Comparison of ENCODE assay signal across 30 cellular contexts in genomic region chr10:19683965-19684364, GRCh38.
DNase-seq lines count a peak whose midpoint lies in the region; ATAC-seq, FAIRE-seq and TF ChIP-seq lines count a peak whose summit lies in the region.
"Had no signal": no experiment of that assay in that cellular context is flagged by ENCODE, and none has a peak within 500 bp of the region (broad histone marks: within the 10 kb centered on the region; RNA-seq: fewer than 3 reads in every experiment).

No MANE protein-coding gene starts in this region.

- WGBS in H1 (ENCODE audit: extremely low coverage in 1 of 2, insufficient coverage in 1 of 2, insufficient read length in 1 of 2, insufficient replicate concordance in 2 of 2, low coverage in 1 of 2, low lambda C conversion rate in 2 of 2, missing lambda C conversion rate in 1 of 2), 2 experiments: 88% methylated on average over 5 of the region's 5 CpGs; no CpG with 5 or more reads in 1 of the 2 experiments

- peak; percentile 25 to 30; a peak in 2 of 4 replicates for TF ChIP-seq RAD21 in H1 (IDR thresholded peaks at IDR 0.05 in 1 of 2, conservative IDR thresholded peaks at IDR 0.05 in 1 of 2; ENCODE audit: low read depth in 2 of 2, low read length in 2 of 2)

- H3K4me3 Mint-ChIP-seq in HFFc6: no peak overlapping the region
- H3K4me3 Mint-ChIP-seq: central memory CD8-positive, alpha-beta T cell; stimulated activated naive B cell treated with anti-CD40 and anti-IgM and Interleukin-4, amounts not matched to agents 10 μg/mL and 1 μg/mL and 100 μg/mL, for 72 hours; T-helper 17 cell; WTC11 had no signal

- H3K79me2 ChIP-seq in H1 (ENCODE audit: control insufficient read depth in 1 of 2, insufficient read depth in 2 of 2, low read length in 2 of 2): no peaks in the 10 kb centered on the region
- H3K79me2 ChIP-seq: parathyroid adenoma had no signal

- no peak overlapping the region for H3K27ac Mint-ChIP-seq in HFFc6
- H3K27ac Mint-ChIP-seq: CD4-positive, CD25-positive, alpha-beta regulatory T cell; stimulated activated naive B cell treated with anti-CD40 and anti-IgM and Interleukin-4, amounts not matched to agents 10 μg/mL and 1 μg/mL and 100 μg/mL, for 72 hours; T-helper 17 cell; WTC11 had no signal

- H3K79me1 ChIP-seq in H1 (ENCODE audit: low read depth, low read length): no peaks in the 10 kb centered on the region

- TF ChIP-seq CTCF in 22Rv1 (IDR thresholded peaks at IDR 0.05): peak; percentile 22; the same call in 1 of the 2 replicates
- peak; percentile 53 for TF ChIP-seq CTCF in HFFc6 (IDR thresholded peaks at IDR 0.05)
- no peak for TF ChIP-seq CTCF in H1 (IDR thresholded peaks at IDR 0.05; ENCODE audit: control extremely low read depth in 1 of 3, insufficient read depth in 1 of 3, low read depth in 1 of 3, low read length in 3 of 3)

- H3K4me3 ChIP-seq in H1 (ENCODE audit: extremely low read depth in 1 of 4, insufficient read depth in 2 of 4, low read depth in 3 of 4, low read length in 4 of 4): no peak overlapping the region
- H3K4me3 ChIP-seq: A549, esophagus squamous epithelium, skin epidermis, testis had no signal

- no peak overlapping the region for H3K14ac ChIP-seq in H1 (ENCODE audit: insufficient read length)

- no peaks in the 10 kb centered on the region for H3K36me3 ChIP-seq in H1 (ENCODE audit: control insufficient read depth in 2 of 4, insufficient read depth in 4 of 4, low read length in 3 of 4)
- H3K36me3 ChIP-seq: esophagus squamous epithelium had no signal

- H2BK15ac ChIP-seq in H1 (ENCODE audit: low read length): no peak overlapping the region

- no peaks in the 10 kb centered on the region for H3K36me3 Mint-ChIP-seq in HFFc6 (ENCODE audit: low read depth)
- H3K36me3 Mint-ChIP-seq: CD4-positive, CD25-positive, alpha-beta regulatory T cell; stimulated activated naive B cell treated with anti-CD40 and anti-IgM and Interleukin-4, amounts not matched to agents 10 μg/mL and 1 μg/mL and 100 μg/mL, for 72 hours had no signal

- H4K5ac ChIP-seq in H1 (ENCODE audit: insufficient read length, low read depth, low read length): no peak overlapping the region

- H2BK20ac ChIP-seq in H1 (ENCODE audit: low read length): no peak overlapping the region

- H3K9me3 Mint-ChIP-seq in HFFc6: peaks cover 8% of the 10 kb centered on the region; the same call in 1 of the 2 replicates

- intact Hi-C loops in posterior vena cava (cut with DNase I): no loop called here

- no peak overlapping the region for H3K4ac ChIP-seq in H1 (replicated peaks; ENCODE audit: insufficient read length, low read depth, low read length)

- no peak overlapping the region for H4K91ac ChIP-seq in H1 (replicated peaks; ENCODE audit: insufficient read length, low read length)

- H2BK120ac ChIP-seq in H1 (replicated peaks; ENCODE audit: low read depth, low read length): no peak overlapping the region

- H4K20me1 ChIP-seq in H1 (replicated peaks in 1 of 2; ENCODE audit: control insufficient read depth in 1 of 2, insufficient read depth in 2 of 2, low read length in 2 of 2): no peaks in the 10 kb centered on the region

- no peak overlapping the region for H3K23ac ChIP-seq in H1 (ENCODE audit: insufficient read length)

- H3K4me1 Mint-ChIP-seq in HFFc6 (ENCODE audit: low read depth): peaks cover 5% of the 10 kb centered on the region; the same call in 1 of the 2 replicates
- H3K4me1 Mint-ChIP-seq: CD4-positive, CD25-positive, alpha-beta regulatory T cell; central memory CD8-positive, alpha-beta T cell; stimulated activated naive B cell treated with anti-CD40 and anti-IgM and Interleukin-4, amounts not matched to agents 10 μg/mL and 1 μg/mL and 100 μg/mL, for 72 hours; T-helper 17 cell had no signal

- CTCF ChIA-PET in H1 (lab: Charles Lee; ENCODE audit: partially characterized antibody): interaction anchor here (0.7 kb wide), 1 partner anchor 168 kb away, joined by 3 read pairs; no protein-coding TSS in a partner anchor

- no peak for ATAC-seq in GM19395 (IDR thresholded peaks at IDR 0.05; ENCODE audit: unreplicated experiment)
- ATAC-seq: A549; PC-3; stimulated activated naive B cell treated with anti-CD40 and anti-IgM and Interleukin-4, amounts not matched to agents 10 μg/mL and 1 μg/mL and 100 μg/mL, for 72 hours; T-helper 17 cell; WTC11 had no signal

- H3K27me3 ChIP-seq in H1 (replicated peaks in 1 of 4; ENCODE audit: control insufficient read depth in 3 of 4, extremely low read depth in 1 of 4, insufficient read depth in 3 of 4, low read length in 3 of 4): no peaks in the 10 kb centered on the region
- H3K27me3 ChIP-seq: esophagus squamous epithelium, testis had no signal

- no peak overlapping the region for H3K56ac ChIP-seq in H1 (replicated peaks; ENCODE audit: insufficient read length, low read depth, low read length)

- H3K9me3 ChIP-seq in H1 (ENCODE audit: insufficient read depth in 2 of 2, low read depth in 1 of 2, low read length in 1 of 2): no peaks in the 10 kb centered on the region
- H3K9me3 ChIP-seq: A549, esophagus squamous epithelium, testis had no signal

- no peak for TF ChIP-seq POLR2A in H1 (IDR thresholded peaks at IDR 0.05; ENCODE audit: control extremely low read depth in 1 of 2, low read depth in 2 of 2, low read length in 2 of 2)

- TF ChIP-seq EP300 in H1 (IDR thresholded peaks at IDR 0.05; ENCODE audit: borderline replicate concordance in 1 of 2, low read depth in 2 of 2, low read length in 2 of 2): no peak

- H3K27ac ChIP-seq in 22Rv1 (no peak overlapping the region), H1 (ENCODE audit: low read depth, low read length) (no peak overlapping the region)
- H3K27ac ChIP-seq: A549, esophagus squamous epithelium, parathyroid adenoma, skin epidermis, testis had no signal

- H2BK5ac ChIP-seq in H1 (ENCODE audit: low read depth, low read length): no peak overlapping the region

- no peak overlapping the region for H3K4me2 ChIP-seq in H1 (ENCODE audit: insufficient read depth in 1 of 2, low read depth in 2 of 2, low read length in 2 of 2)
- H3K4me2 ChIP-seq: A549 had no signal

- no peaks in the 10 kb centered on the region for H3K27me3 Mint-ChIP-seq in HFFc6 (ENCODE audit: insufficient read depth)
- H3K27me3 Mint-ChIP-seq: CD4-positive, CD25-positive, alpha-beta regulatory T cell; central memory CD8-positive, alpha-beta T cell; stimulated activated naive B cell treated with anti-CD40 and anti-IgM and Interleukin-4, amounts not matched to agents 10 μg/mL and 1 μg/mL and 100 μg/mL, for 72 hours; T-helper 17 cell had no signal

- POLR2A ChIA-PET in H1 (lab: Charles Lee; ENCODE audit: partially characterized antibody): no interaction called here

- H3K9ac ChIP-seq in H1 (replicated peaks in 1 of 4; ENCODE audit: extremely low read depth in 1 of 4, low read depth in 3 of 4, low read length in 3 of 4): no peak overlapping the region
- H3K9ac ChIP-seq: parathyroid adenoma had no signal

- no peak overlapping the region for H3K18ac ChIP-seq in H1 (ENCODE audit: extremely low read depth, low read length)

- H3K23me2 ChIP-seq in H1 (ENCODE audit: low read depth, low read length): no peaks in the 10 kb centered on the region

- DNase-seq in HFFc6 (peak; percentile 1), H1 (ENCODE audit: low read depth in 1 of 2, low spot score in 2 of 2) (no peak), kidney glomerular epithelial cell (lab: John Stamatoyannopoulos, UW) (peak; percentile 56), posterior vena cava (ENCODE audit: low spot score) (no peak), DMS79 treated with DMSO at 0.1 percent for 48 hours (lab: John Stamatoyannopoulos, UW) (no peak), SK-N-DZ (ENCODE audit: low spot score) (no peak)
- DNase-seq: activated CD4-positive, alpha-beta T cell treated with anti-CD3 and anti-CD28 coated beads, Interleukin-2, amount 50 U/mL, for 48 hours; activated gamma-delta T cell; amygdala; CD4-positive, CD25-positive, alpha-beta regulatory T cell; esophagus squamous epithelium; NCI-H1092; NCI-H2029; NCI-H345; NCI-H82; PC-3; SHP77 treated with DMSO at 0.1 percent for 48 hours; stimulated activated CD4-positive, alpha-beta T cell treated with anti-CD3 and anti-CD28 coated beads, Interleukin-2, amount 100 ng/mL, for 24 hours; stimulated activated naive B cell treated with anti-CD40 and anti-IgM and Interleukin-4, amounts not matched to agents 10 μg/mL and 1 μg/mL and 100 μg/mL, for 72 hours; T-helper 17 cell; testis had no signal

- no peak overlapping the region for H2AFZ ChIP-seq in H1 (ENCODE audit: low read length)
- H2AFZ ChIP-seq: parathyroid adenoma had no signal

- peaks cover 0 to 2% (median 0%) of the 10 kb centered on the region in 4 experiments; a peak in 1 of 7 replicates for H3K4me1 ChIP-seq in H1 (replicated peaks in 1 of 4; ENCODE audit: control insufficient read depth in 3 of 4, insufficient read depth in 4 of 4, low read length in 3 of 4)
- H3K4me1 ChIP-seq: A549, esophagus squamous epithelium, parathyroid adenoma, testis had no signal

- no peak overlapping the region for H4K8ac ChIP-seq in H1 (ENCODE audit: extremely low read depth, insufficient read depth, low read length)

- no peak for FAIRE-seq in H1 (lab: Jason Lieb, UNC)
- FAIRE-seq: A549, H54, islet of Langerhans had no signal

- no peak overlapping the region for H2AK5ac ChIP-seq in H1 (ENCODE audit: low read depth, low read length)

- no peak overlapping the region for H2BK12ac ChIP-seq in H1 (ENCODE audit: low read depth, low read length)

TF ChIP-seq in H1, 55 proteins besides CTCF, POLR2A, EP300 and RAD21 (continues in another document):
- TF ChIP-seq SRF (IDR thresholded peaks at IDR 0.05; ENCODE audit: low read depth, low read length): no peak
- no peak for TF ChIP-seq JUN (IDR thresholded peaks at IDR 0.05; ENCODE audit: low read depth, low read length)
- no peak for TF ChIP-seq SIN3A (conservative IDR thresholded peaks at IDR 0.05 in 1 of 2, IDR thresholded peaks at IDR 0.05 in 1 of 2; ENCODE audit: low read depth in 1 of 2, low read length in 2 of 2)
- no peak for TF ChIP-seq JUND (IDR thresholded peaks at IDR 0.05; ENCODE audit: low read length)
- no peak for TF ChIP-seq USF2 (IDR thresholded peaks at IDR 0.05; ENCODE audit: low read length)
- TF ChIP-seq SIRT6 (IDR thresholded peaks at IDR 0.05; ENCODE audit: low read length): no peak
- TF ChIP-seq CTBP2 (IDR thresholded peaks at IDR 0.05; ENCODE audit: borderline replicate concordance, insufficient read depth, insufficient read length, low read length): no peak
- no peak for TF ChIP-seq ATF3 (IDR thresholded peaks at IDR 0.05; ENCODE audit: insufficient read depth, low read depth, low read length)
- TF ChIP-seq NRF1 (IDR thresholded peaks at IDR 0.05; ENCODE audit: low read depth, low read length): no peak

Comparison
In these comparisons a context has a peak if more than half of its experiments do, and no peak if none do; other contexts are left out.
1. CTCF ChIP-seq: peak in 22Rv1 (single experiment) and HFFc6 (single experiment); none in H1 (0 of 3).
2. DNase-seq: peak in HFFc6 (single experiment) and kidney glomerular epithelial cell (single experiment); none in H1 (0 of 2), posterior vena cava (single experiment), DMS79 treated with DMSO at 0.1 percent for 48 hours (single experiment) and SK-N-DZ (single experiment).